17 cellular contexts compared by ENCODE assay signal in the genomic region with DNA sequence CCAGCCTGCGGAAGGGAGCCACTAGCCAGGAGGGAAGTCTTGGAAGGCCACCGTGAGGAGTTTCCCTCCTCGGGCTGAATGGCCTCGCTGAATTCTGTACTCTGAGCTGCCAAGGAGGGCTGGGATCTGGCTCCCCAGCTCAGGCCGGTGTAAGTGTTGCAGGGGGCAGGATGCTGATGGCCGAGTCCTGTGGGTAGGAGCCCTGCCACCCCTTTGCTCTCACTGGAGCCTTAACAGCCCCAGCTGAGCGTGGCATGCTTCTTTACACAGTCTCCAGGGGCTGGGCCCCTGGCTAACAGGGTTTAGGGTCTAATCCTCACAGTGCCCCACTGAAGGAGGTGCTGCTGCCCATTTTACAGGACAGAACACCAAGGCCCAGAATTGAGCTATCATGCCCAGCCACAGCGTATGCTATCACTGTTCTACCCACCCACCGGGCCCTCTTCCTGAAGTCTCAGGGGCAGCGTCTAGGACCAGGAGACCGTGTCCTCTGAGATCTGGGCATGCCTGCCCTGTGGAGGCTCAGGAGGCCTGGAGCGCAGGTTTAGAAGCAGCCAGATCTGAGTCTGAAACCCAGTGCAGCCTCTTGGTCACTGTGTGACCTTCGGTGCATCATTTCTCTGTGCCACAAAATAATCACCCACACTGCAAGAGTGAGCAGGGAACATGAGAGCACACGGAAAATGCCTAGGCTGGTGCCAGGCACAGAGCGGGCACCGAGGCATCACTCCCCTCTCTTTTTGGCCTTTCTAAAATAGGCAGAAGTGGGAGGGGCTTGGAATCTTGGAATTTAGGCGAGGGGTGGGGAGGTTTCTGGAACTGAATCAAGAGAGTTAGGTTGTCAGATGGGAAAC. TPM values are rescaled to one million over a fixed set of nuclear protein-coding genes. Genes with fewer than 3 reads are reported as not detected.
"Had no signal": no experiment of that assay in that cellular context is flagged by ENCODE, and none has a peak within 500 bp of the region (broad histone marks: within the 10 kb centered on the region; RNA-seq: fewer than 3 reads in every experiment).

No MANE protein-coding gene starts in this region.

- H3K36me3 ChIP-seq: ascending aorta, lower lobe of right lung, thoracic aorta had no signal

- H3K9me3 Mint-ChIP-seq: activated CD4-positive, alpha-beta memory T cell treated with anti-CD3 and anti-CD28 coated beads for 36 hours; activated naive CD8-positive, alpha-beta T cell treated with anti-CD3 and anti-CD28 coated beads, Interleukin-2, amount 50 U/mL, for 24 hours; activated T-cell treated with anti-CD3 and anti-CD28 coated beads, Interleukin-2, amount 50 U/mL, for 72 hours; naive B cell; stimulated activated naive CD8-positive, alpha-beta T cell treated with anti-CD3 and anti-CD28 coated beads, Interleukin-15, Interleukin-2, amounts not matched to agents 100 ng/mL and 50 ng/mL, for 24 hours; T-helper 2 cell treated with Interferon-gamma antibody and Interleukin-4, amounts not matched to agents 5 μg/mL and 100 μg/mL, for 36 hours had no signal

- FAIRE-seq: kidney had no signal

- H3K27me3 ChIP-seq: ascending aorta had no signal

- H3K27me3 Mint-ChIP-seq: progenitor cell of endocrine pancreas had no signal

- H3K4me1 ChIP-seq: ascending aorta had no signal

- H3K36me3 Mint-ChIP-seq: activated CD4-positive, alpha-beta memory T cell treated with anti-CD3 and anti-CD28 coated beads for 36 hours; naive B cell had no signal

- ATAC-seq: activated T-cell treated with anti-CD3 and anti-CD28 coated beads, Interleukin-2, amount 50 U/mL, for 72 hours; lower lobe of right lung had no signal

- DNase-seq: activated CD4-positive, alpha-beta memory T cell treated with anti-CD3 and anti-CD28 coated beads for 36 hours; activated CD4-positive, alpha-beta T cell treated with anti-CD3 and anti-CD28 coated beads for 1 hour; activated naive CD8-positive, alpha-beta T cell treated with anti-CD3 and anti-CD28 coated beads, Interleukin-2, amount 50 U/mL, for 24 hours; activated T-cell treated with anti-CD3 and anti-CD28 coated beads, Interleukin-2, amount 50 U/mL, for 72 hours; foreskin melanocyte; kidney; lower lobe of right lung; naive B cell; nucleus accumbens; stimulated activated CD4-positive, alpha-beta T cell treated with anti-CD3 and anti-CD28 coated beads, Interleukin-2, amount 100 ng/mL, for 48 hours; stimulated activated CD8-positive, alpha-beta memory T cell treated with anti-CD3 and anti-CD28 coated beads, Interleukin-4, amount 100 ng/mL, for 48 hours; SW 1271 had no signal

- H3K4me1 Mint-ChIP-seq: activated naive CD8-positive, alpha-beta T cell treated with anti-CD3 and anti-CD28 coated beads, Interleukin-2, amount 50 U/mL, for 24 hours had no signal

- H3K27ac Mint-ChIP-seq: activated CD4-positive, alpha-beta memory T cell treated with anti-CD3 and anti-CD28 coated beads for 36 hours; activated naive CD8-positive, alpha-beta T cell treated with anti-CD3 and anti-CD28 coated beads, Interleukin-2, amount 50 U/mL, for 24 hours; activated T-cell treated with anti-CD3 and anti-CD28 coated beads, Interleukin-2, amount 50 U/mL, for 72 hours; progenitor cell of endocrine pancreas; stimulated activated naive CD8-positive, alpha-beta T cell treated with anti-CD3 and anti-CD28 coated beads, Interleukin-15, Interleukin-2, amounts not matched to agents 100 ng/mL and 50 ng/mL, for 24 hours; T-helper 2 cell treated with Interferon-gamma antibody and Interleukin-4, amounts not matched to agents 5 μg/mL and 100 μg/mL, for 36 hours had no signal

- H3K4me3 ChIP-seq: ascending aorta, lower lobe of right lung, thoracic aorta had no signal

- H3K27ac ChIP-seq: ascending aorta, lower lobe of right lung, thoracic aorta had no signal

- H3K9me3 ChIP-seq: ascending aorta, lower lobe of right lung, thoracic aorta had no signal

- H3K4me3 Mint-ChIP-seq: activated CD4-positive, alpha-beta memory T cell treated with anti-CD3 and anti-CD28 coated beads for 36 hours; activated naive CD8-positive, alpha-beta T cell treated with anti-CD3 and anti-CD28 coated beads, Interleukin-2, amount 50 U/mL, for 24 hours; activated T-cell treated with anti-CD3 and anti-CD28 coated beads, Interleukin-2, amount 50 U/mL, for 72 hours; naive B cell; stimulated activated naive CD8-positive, alpha-beta T cell treated with anti-CD3 and anti-CD28 coated beads, Interleukin-15, Interleukin-2, amounts not matched to agents 100 ng/mL and 50 ng/mL, for 24 hours; T-helper 2 cell treated with Interferon-gamma antibody and Interleukin-4, amounts not matched to agents 5 μg/mL and 100 μg/mL, for 36 hours had no signal

RNA-seq across cellular contexts. Expression of a gene that starts 42.9 kb away (rescaled TPM):
- total RNA-seq: activated CD4-positive, alpha-beta memory T cell treated with anti-CD3 and anti-CD28 coated beads for 36 hours; activated T-cell treated with anti-CD3 and anti-CD28 coated beads, Interleukin-2, amount 50 U/mL, for 72 hours had no signal

RNA-seq across cellular contexts. Expression of a gene that starts 49.7 kb away (rescaled TPM):
- total RNA-seq: activated CD4-positive, alpha-beta memory T cell treated with anti-CD3 and anti-CD28 coated beads for 36 hours; activated T-cell treated with anti-CD3 and anti-CD28 coated beads, Interleukin-2, amount 50 U/mL, for 72 hours; ascending aorta; thoracic aorta had no signal
